11 cellular contexts compared by ENCODE assay signal in genomic region chr3:4670352-4670751, GRCh38.
DNase-seq lines count a peak whose midpoint lies in the region; ATAC-seq, FAIRE-seq and TF ChIP-seq lines count a peak whose summit lies in the region.
"Had no signal": no experiment of that assay in that cellular context is flagged by ENCODE, and none has a peak within 500 bp of the region (broad histone marks: within the 10 kb centered on the region; RNA-seq: fewer than 3 reads in every experiment).

No MANE protein-coding gene starts in this region.

- H3K27ac ChIP-seq in cardiac muscle cell (no peak overlapping the region), OCI-LY1 (ENCODE audit: low read depth, low read length, poor library complexity, severe bottlenecking) (no peak overlapping the region)

- H3K4me1 ChIP-seq in cardiac muscle cell (ENCODE audit: low read depth) (no peaks in the 10 kb centered on the region), OCI-LY1 (ENCODE audit: insufficient read depth, low read length, severe bottlenecking) (no peaks in the 10 kb centered on the region)

- no peak overlapping the region for H2AFZ ChIP-seq in OCI-LY1 (ENCODE audit: low read length)

- no peak overlapping the region for H3K4me2 ChIP-seq in OCI-LY1 (ENCODE audit: low read length)

- DNase-seq in cardiac muscle cell (ENCODE audit: low read depth in 1 of 2, low spot score in 1 of 2) (peak in 1 of 2 donors; percentile 25), left cardiac atrium (no peak), epithelial cell of esophagus (ENCODE audit: low read depth) (peak; percentile 20), urothelium cell line (ENCODE audit: low spot score) (peak; percentile 50)
- DNase-seq: DMS153; effector memory CD4-positive, alpha-beta T cell; stimulated activated CD4-positive, alpha-beta T cell treated with anti-CD3 and anti-CD28 coated beads, Interleukin-2, amount 100 ng/mL, for 24 hours had no signal

- ATAC-seq in left cardiac atrium (no peak), HG03432 (IDR thresholded peaks at IDR 0.05; ENCODE audit: unreplicated experiment) (no peak), HG03469 (IDR thresholded peaks at IDR 0.05; ENCODE audit: unreplicated experiment) (no peak)
- ATAC-seq in stimulated activated memory B cell treated with anti-CD40 and anti-IgM and Interleukin-4, amounts not matched to agents 10 μg/mL and 1 μg/mL and 100 μg/mL, for 72 hours = no peak

- no peak for FAIRE-seq in urothelium cell line (lab: Jason Lieb, UNC)

- no peak overlapping the region for H3K9ac ChIP-seq in OCI-LY1 (ENCODE audit: low read length)

- H3K36me3 Mint-ChIP-seq in stimulated activated memory B cell treated with anti-CD40 and anti-IgM and Interleukin-4, amounts not matched to agents 10 μg/mL and 1 μg/mL and 100 μg/mL, for 72 hours = peaks cover 80% of the 10 kb centered on the region

- no peaks in the 10 kb centered on the region for H3F3A ChIP-seq in OCI-LY1 (ENCODE audit: insufficient read depth, low read length)

- H3K36me3 ChIP-seq in cardiac muscle cell (peaks cover 19% of the 10 kb centered on the region), OCI-LY1 (ENCODE audit: insufficient read depth, low read length) (0 out of 2 replicates have a peak, but pooled peaks cover 3% of the 10 kb centered on the region)

- TF ChIP-seq CTCF in cardiac muscle cell (IDR thresholded peaks at IDR 0.05; ENCODE audit: low read depth, low read length) (peak; percentile 41), OCI-LY1 (IDR thresholded peaks at IDR 0.05; ENCODE audit: low read length) (peak; percentile 27), epithelial cell of esophagus (IDR thresholded peaks at IDR 0.05; ENCODE audit: insufficient read depth, low read depth, low read length, missing control alignments) (peak; percentile 38)

- no peaks in the 10 kb centered on the region for H3K4me1 Mint-ChIP-seq in stimulated activated memory B cell treated with anti-CD40 and anti-IgM and Interleukin-4, amounts not matched to agents 10 μg/mL and 1 μg/mL and 100 μg/mL, for 72 hours

- no peaks in the 10 kb centered on the region for H4K20me1 ChIP-seq in OCI-LY1 (ENCODE audit: insufficient read depth, low read length)

- H3K9me3 ChIP-seq in cardiac muscle cell (ENCODE audit: low read depth) (no peaks in the 10 kb centered on the region), OCI-LY1 (ENCODE audit: low read length) (no peaks in the 10 kb centered on the region)

- no peaks in the 10 kb centered on the region for H3K9me3 Mint-ChIP-seq in stimulated activated memory B cell treated with anti-CD40 and anti-IgM and Interleukin-4, amounts not matched to agents 10 μg/mL and 1 μg/mL and 100 μg/mL, for 72 hours

- no peak overlapping the region for H3K4me3 ChIP-seq in cardiac muscle cell
- no peak overlapping the region for H3K4me3 ChIP-seq in OCI-LY1 (ENCODE audit: low read depth, low read length, poor library complexity, severe bottlenecking)
- H3K4me3 ChIP-seq in epithelial cell of esophagus (ENCODE audit: low read length) = no peak overlapping the region

- no peaks in the 10 kb centered on the region for H3K79me2 ChIP-seq in OCI-LY1 (ENCODE audit: insufficient read depth, low read length)

- no peaks in the 10 kb centered on the region for H3K27me3 Mint-ChIP-seq in stimulated activated memory B cell treated with anti-CD40 and anti-IgM and Interleukin-4, amounts not matched to agents 10 μg/mL and 1 μg/mL and 100 μg/mL, for 72 hours

- intact Hi-C loops in left cardiac atrium (cut with DNase I) = no loop called here

- no peaks in the 10 kb centered on the region for H3K9me2 ChIP-seq in OCI-LY1 (ENCODE audit: low read depth, low read length)

- H3K4me3 Mint-ChIP-seq in stimulated activated memory B cell treated with anti-CD40 and anti-IgM and Interleukin-4, amounts not matched to agents 10 μg/mL and 1 μg/mL and 100 μg/mL, for 72 hours = no peak overlapping the region

- no peaks in the 10 kb centered on the region for H3K27me3 ChIP-seq in cardiac muscle cell
- no peaks in the 10 kb centered on the region for H3K27me3 ChIP-seq in OCI-LY1 (ENCODE audit: insufficient read depth, low read length)

- no peak overlapping the region for H3K27ac Mint-ChIP-seq in stimulated activated memory B cell treated with anti-CD40 and anti-IgM and Interleukin-4, amounts not matched to agents 10 μg/mL and 1 μg/mL and 100 μg/mL, for 72 hours
